In the genomic region with DNA sequence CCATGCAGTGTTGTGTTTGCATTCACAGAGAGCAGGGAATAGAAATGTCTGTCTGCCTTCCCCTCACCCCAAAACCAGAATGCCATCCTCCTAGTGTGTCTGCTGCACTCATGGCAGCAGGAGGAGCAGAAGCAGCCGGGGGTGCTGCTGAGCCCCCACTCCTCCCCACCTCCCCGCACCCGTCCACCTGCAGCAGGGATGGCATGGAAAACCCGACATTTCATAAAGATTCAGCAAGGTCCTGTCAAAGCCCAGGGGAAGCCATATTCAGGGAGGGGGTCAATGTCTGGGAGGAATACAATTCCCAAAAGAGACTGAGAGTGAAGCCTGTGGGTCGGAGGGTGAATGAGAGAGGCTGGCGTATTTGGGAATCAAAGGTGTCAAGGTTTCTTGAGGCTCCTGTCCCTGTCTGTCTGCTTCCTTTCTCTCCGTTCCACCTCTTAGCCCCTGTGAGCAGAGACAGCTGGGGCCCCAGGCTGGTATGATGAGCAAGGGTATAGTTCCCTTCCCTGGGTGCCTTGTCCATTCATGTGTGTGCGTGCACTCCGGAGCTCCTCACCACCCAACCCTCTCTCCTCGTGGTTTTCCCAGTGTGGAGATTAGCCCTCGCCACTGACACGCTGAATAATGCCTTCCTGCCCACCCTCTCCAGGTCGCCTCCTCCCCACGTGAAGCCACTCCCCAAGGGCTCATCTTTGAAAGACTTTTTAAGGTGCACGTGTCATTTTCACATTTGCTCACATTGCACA, we compare ENCODE assay signal across 15 cellular contexts.
"Had no signal": no experiment of that assay in that cellular context is flagged by ENCODE, and none has a peak within 500 bp of the region (broad histone marks: within the 10 kb centered on the region; RNA-seq: fewer than 3 reads in every experiment).

No MANE protein-coding gene starts in this region.

- ATAC-seq: activated CD8-positive, alpha-beta memory T cell treated with anti-CD3 and anti-CD28 coated beads, Interleukin-2, amount 10 ng/mL, durations not matched to agents 7 days and 5 days; stimulated activated naive B cell treated with anti-CD40 and anti-IgM and Interleukin-4, amounts not matched to agents 10 μg/mL and 1 μg/mL and 100 μg/mL, for 72 hours had no signal

- DNase-seq: activated CD4-positive, alpha-beta T cell treated with anti-CD3 and anti-CD28 coated beads, Interleukin-2, amount 50 U/mL, for 48 hours; activated CD4-positive, CD25-positive, alpha-beta regulatory T cell treated with anti-CD3 and anti-CD28 coated beads, Interleukin-2, amount 50 U/mL, for 72 hours; activated CD8-positive, alpha-beta memory T cell treated with anti-CD3 and anti-CD28 coated beads, Interleukin-2, amount 10 ng/mL, durations not matched to agents 7 days and 5 days; activated naive CD4-positive, alpha-beta T cell treated with anti-CD3 and anti-CD28 coated beads, Interleukin-2, amount 10 ng/mL, durations not matched to agents 7 days and 5 days; activated T-cell treated with anti-CD3 and anti-CD28 coated beads, Interleukin-2, amount 50 U/mL, for 24 hours; dorsolateral prefrontal cortex; erythroblast; kidney; retina; stimulated activated CD4-positive, alpha-beta T cell treated with anti-CD3 and anti-CD28 coated beads, Interleukin-2, amount 100 ng/mL, for 48 hours; stimulated activated naive B cell treated with anti-CD40 and anti-IgM and Interleukin-4, amounts not matched to agents 10 μg/mL and 1 μg/mL and 100 μg/mL, for 72 hours; T-helper 9 cell had no signal

- H3K4me3 ChIP-seq: dorsolateral prefrontal cortex, tibial artery had no signal

- H3K36me3 ChIP-seq: neutrophil, tibial artery had no signal

- H3K4me1 ChIP-seq: tibial artery had no signal

- H3K9me3 ChIP-seq: neutrophil, tibial artery had no signal

- FAIRE-seq: astrocyte, kidney had no signal

- H3K27ac ChIP-seq: dorsolateral prefrontal cortex, neutrophil, tibial artery had no signal
